ENCODE assay signal across 8 cellular contexts in genomic region chr7:114086906-114087651, GRCh38.
DNase-seq lines count a peak whose midpoint lies in the region; ATAC-seq and TF ChIP-seq lines count a peak whose summit lies in the region.

No MANE protein-coding gene starts in this region.

- WGBS in spleen, 5 donors = 1 to 5% (median 3%) methylated on average over 30 to 55 of the region's 55 CpGs

- H3K36me3 Mint-ChIP-seq in activated naive CD8-positive, alpha-beta T cell = no peaks in the 10 kb centered on the region

- H3K4me1 Mint-ChIP-seq in activated naive CD8-positive, alpha-beta T cell (ENCODE audit: low read depth) = peaks cover 36% of the 10 kb centered on the region

- no peaks in the 10 kb centered on the region for H3K9me3 ChIP-seq in HUES48 (ENCODE audit: control insufficient read depth, insufficient read depth, low read length)
- no peaks in the 10 kb centered on the region for H3K9me3 ChIP-seq in iPS-20b (ENCODE audit: insufficient read depth, low read depth, low read length)
- no peaks in the 10 kb centered on the region for H3K9me3 ChIP-seq in spleen

- H3K36me3 ChIP-seq in HUES48 (ENCODE audit: control insufficient read depth, insufficient read depth, low read length) (no peaks in the 10 kb centered on the region), iPS-20b (ENCODE audit: insufficient read depth, low read depth, low read length) (no peaks in the 10 kb centered on the region), spleen (no peaks in the 10 kb centered on the region)

- H3K9me3 Mint-ChIP-seq in activated naive CD8-positive, alpha-beta T cell (ENCODE audit: low read depth) = no peaks in the 10 kb centered on the region

- TF ChIP-seq POLR2A in spleen (IDR thresholded peaks at IDR 0.05) = no peak

- TF ChIP-seq CTCF in spleen (IDR thresholded peaks at IDR 0.05 in 8 of 11, conservative IDR thresholded peaks at IDR 0.05 in 3 of 11) = no peak

- peak overlapping the region; percentile 84 for H3K4me3 Mint-ChIP-seq in activated naive CD8-positive, alpha-beta T cell

- ATAC-seq in GM19463 (IDR thresholded peaks at IDR 0.05; ENCODE audit: unreplicated experiment) = no peak

- H3K27me3 Mint-ChIP-seq in activated naive CD8-positive, alpha-beta T cell = peaks cover 40% of the 10 kb centered on the region

- peaks cover 87% of the 10 kb centered on the region for H3K27me3 ChIP-seq in HUES48 (ENCODE audit: control insufficient read depth, insufficient read depth, low read length)
- peaks cover 86% of the 10 kb centered on the region for H3K27me3 ChIP-seq in iPS-20b (ENCODE audit: insufficient read depth, low read length)
- H3K27me3 ChIP-seq in spleen (replicated peaks in 1 of 7) = peaks cover 7 to 80% (median 63%) of the 10 kb centered on the region in 7 donors

- intact Hi-C loops in spleen (cut with DNase I; ENCODE audit: low total_unique reads) = no loop called here

- H3K27ac Mint-ChIP-seq in activated naive CD8-positive, alpha-beta T cell = no peak overlapping the region

- H3K4me3 ChIP-seq in HUES48 (ENCODE audit: low read depth, low read length) (peak overlapping the region; percentile 84), iPS-20b (ENCODE audit: low read length) (peak overlapping the region; percentile 90), spleen (peak overlapping the region; percentile 40 to 78 (median 56))

- H3K4me1 ChIP-seq in HUES48 (ENCODE audit: control insufficient read depth, insufficient read depth, low read length) = peaks cover 22% of the 10 kb centered on the region
- H3K4me1 ChIP-seq in iPS-20b (ENCODE audit: insufficient read depth, low read length) = peaks cover 4% of the 10 kb centered on the region; the same call in 1 of the 2 replicates
- H3K4me1 ChIP-seq in spleen = peaks cover 12 to 58% (median 51%) of the 10 kb centered on the region in 6 donors

- peak; percentile 53 for DNase-seq in COR-L47 (lab: John Stamatoyannopoulos, UW)
- peak; percentile 60 for DNase-seq in spleen
- no peak for DNase-seq in NCI-H1694 (lab: John Stamatoyannopoulos, UW)
- no peak for DNase-seq in cerebellar nuclear complex (lab: John Stamatoyannopoulos, UW)

- H3K27ac ChIP-seq in HUES48 (ENCODE audit: low read depth, low read length) (no peak overlapping the region), iPS-20b (ENCODE audit: low read length) (no peak overlapping the region), spleen (no peak overlapping the region)

- H3K9ac ChIP-seq in HUES48 (ENCODE audit: low read depth, low read length) (no peak overlapping the region), iPS-20b (ENCODE audit: low read depth, low read length) (no peak overlapping the region; the same call in 1 of the 2 replicates)

Comparison
In these comparisons a context has a peak if more than half of its experiments do, and no peak if none do; other contexts are left out.
1. DNase-seq: peak in COR-L47 (single experiment) and spleen (single experiment); none in NCI-H1694 (single experiment) and cerebellar nuclear complex (0 of 2).
2. Peak in every context shown above with its lines, with median percentiles within 50 percentile points of each other: H3K4me3 ChIP-seq.